11 cellular contexts compared by ENCODE assay signal in the genomic region with DNA sequence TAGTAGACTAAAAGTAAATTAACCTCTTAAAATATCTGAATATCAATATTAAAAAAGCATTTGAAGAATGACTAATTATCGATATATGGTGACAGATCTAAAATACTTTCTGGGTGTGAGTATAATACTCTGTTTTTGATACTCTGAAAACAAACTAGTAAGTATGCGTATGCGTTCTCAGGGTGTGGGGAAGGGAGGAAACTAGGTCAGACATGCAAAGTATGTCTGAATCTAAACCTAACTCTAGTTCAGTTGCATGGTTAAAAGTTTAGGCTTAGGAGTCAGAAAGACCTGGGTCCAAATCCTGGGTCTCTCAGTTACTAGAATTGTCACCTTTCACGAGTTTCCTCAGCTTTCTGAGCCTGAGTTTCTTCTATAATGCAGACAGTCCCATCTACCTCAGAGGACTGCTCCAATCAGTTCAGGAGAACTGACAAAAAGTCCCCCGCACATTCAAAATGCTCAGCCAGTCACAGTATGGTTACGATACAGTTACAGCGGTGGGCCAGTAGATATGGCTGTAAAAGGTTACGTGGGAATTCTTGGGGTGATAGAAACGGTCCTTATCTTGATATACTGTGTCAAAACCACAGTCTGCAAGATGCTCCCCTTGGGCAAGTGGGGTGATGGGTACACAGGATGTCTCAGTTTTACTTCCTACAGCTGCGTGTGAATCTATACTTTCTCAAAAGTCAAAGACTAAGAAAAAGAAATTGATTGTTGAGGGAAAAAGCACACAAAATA. TPM values are rescaled to one million over a fixed set of nuclear protein-coding genes. Genes with fewer than 3 reads are reported as not detected.
DNase-seq lines count a peak whose midpoint lies in the region; ATAC-seq and TF ChIP-seq lines count a peak whose summit lies in the region.
"Had no signal": no experiment of that assay in that cellular context is flagged by ENCODE, and none has a peak within 500 bp of the region (broad histone marks: within the 10 kb centered on the region; RNA-seq: fewer than 3 reads in every experiment).

No MANE protein-coding gene starts in this region.

- CTCF ChIA-PET in CD4-positive, alpha-beta memory T cell (lab: Charles Lee; ENCODE audit: partially characterized antibody): no interaction called here

- no peaks in the 10 kb centered on the region for H3K9me2 ChIP-seq in MM.1S (replicated peaks; ENCODE audit: insufficient read depth, low read length)

- H3K9me3 ChIP-seq in CD4-positive, alpha-beta memory T cell (ENCODE audit: control insufficient read depth in 1 of 2, low read length in 2 of 2): no peaks in the 10 kb centered on the region
- H3K9me3 ChIP-seq in Peyer's patch (no peaks in the 10 kb centered on the region), SJCRH30 (replicated peaks) (no peaks in the 10 kb centered on the region), MG63 (no peaks in the 10 kb centered on the region), MM.1S (replicated peaks; ENCODE audit: insufficient read depth, low read length) (no peaks in the 10 kb centered on the region)

- peaks cover 54% of the 10 kb centered on the region for H3K36me3 ChIP-seq in CD4-positive, alpha-beta memory T cell (ENCODE audit: insufficient read depth, low read length)
- peaks cover 0 to 89% (median 4%) of the 10 kb centered on the region in 3 donors for H3K36me3 ChIP-seq in Peyer's patch
- no peaks in the 10 kb centered on the region for H3K36me3 ChIP-seq in SJCRH30
- no peaks in the 10 kb centered on the region for H3K36me3 ChIP-seq in MG63
- no peaks in the 10 kb centered on the region for H3K36me3 ChIP-seq in MM.1S (replicated peaks; ENCODE audit: insufficient read depth, low read length)

- H3K79me2 ChIP-seq in MM.1S (ENCODE audit: low read length): no peaks in the 10 kb centered on the region

- TF ChIP-seq CTCF in Peyer's patch (IDR thresholded peaks at IDR 0.05): no peak
- TF ChIP-seq CTCF in MM.1S (IDR thresholded peaks at IDR 0.05; ENCODE audit: low read length): no peak

- H3K4me3 Mint-ChIP-seq in CD4-positive, alpha-beta memory T cell: peak overlapping the region in 7 of 8 donors; percentile 61 to 84 (median 73)
- peak overlapping the region; percentile 66 for H3K4me3 Mint-ChIP-seq in activated naive CD8-positive, alpha-beta T cell treated with anti-CD3 and anti-CD28 coated beads, Interleukin-2, amount 50 U/mL, for 24 hours

- no peaks in the 10 kb centered on the region for H3F3A ChIP-seq in MM.1S (ENCODE audit: insufficient read depth, low read length)

- ATAC-seq in GM21390 (IDR thresholded peaks at IDR 0.05; ENCODE audit: unreplicated experiment): peak; percentile 72
- ATAC-seq in activated naive CD8-positive, alpha-beta T cell treated with anti-CD3 and anti-CD28 coated beads, Interleukin-2, amount 50 U/mL, for 24 hours: peak; percentile 84

- peak overlapping the region; percentile 56 for H3K27ac ChIP-seq in CD4-positive, alpha-beta memory T cell (ENCODE audit: low read depth, low read length)
- H3K27ac ChIP-seq in Peyer's patch: peak overlapping the region in 3 of 4 donors; percentile 6 to 57 (median 45)
- H3K27ac ChIP-seq in SJCRH30: no peak overlapping the region
- H3K27ac ChIP-seq in MM.1S (ENCODE audit: low read length): no peak overlapping the region
- H3K27ac ChIP-seq: GM23248, VCaP had no signal

- TF ChIP-seq POLR2A in Peyer's patch (IDR thresholded peaks at IDR 0.05): no peak

- no peak overlapping the region for H2AFZ ChIP-seq in MM.1S (ENCODE audit: low read length)
- H2AFZ ChIP-seq: GM23248 had no signal

- no peak overlapping the region for H3K4me3 ChIP-seq in CD4-positive, alpha-beta memory T cell (ENCODE audit: low read length in 2 of 2)
- H3K4me3 ChIP-seq in Peyer's patch (no peak overlapping the region), SJCRH30 (no peak overlapping the region), MG63 (no peak overlapping the region), MM.1S (ENCODE audit: low read length) (no peak overlapping the region)
- H3K4me3 ChIP-seq: GM23248 had no signal

- no peaks in the 10 kb centered on the region for H3K9me3 Mint-ChIP-seq in CD4-positive, alpha-beta memory T cell
- H3K9me3 Mint-ChIP-seq in activated naive CD8-positive, alpha-beta T cell treated with anti-CD3 and anti-CD28 coated beads, Interleukin-2, amount 50 U/mL, for 24 hours: no peaks in the 10 kb centered on the region

- no peaks in the 10 kb centered on the region for H4K20me1 ChIP-seq in MM.1S (ENCODE audit: insufficient read depth, low read length)

- POLR2A ChIA-PET in CD4-positive, alpha-beta memory T cell (lab: Charles Lee; ENCODE audit: partially characterized antibody): interaction anchor here (1.2 to 1.3 kb wide), 4 partner anchors 12 to 93 kb away, joined by 5 to 10 read pairs (median 6); partner anchors contain the start of gene MGAT4A

- H3K27ac Mint-ChIP-seq in CD4-positive, alpha-beta memory T cell: peak overlapping the region; percentile 84 to 95 (median 94)
- peak overlapping the region; percentile 91 for H3K27ac Mint-ChIP-seq in activated naive CD8-positive, alpha-beta T cell treated with anti-CD3 and anti-CD28 coated beads, Interleukin-2, amount 50 U/mL, for 24 hours

- H3K4me1 Mint-ChIP-seq in CD4-positive, alpha-beta memory T cell: peaks cover 27 to 46% (median 38%) of the 10 kb centered on the region in 4 donors
- H3K4me1 Mint-ChIP-seq in activated naive CD8-positive, alpha-beta T cell treated with anti-CD3 and anti-CD28 coated beads, Interleukin-2, amount 50 U/mL, for 24 hours: peaks cover 31% of the 10 kb centered on the region

- no peak overlapping the region for H3K4me2 ChIP-seq in MM.1S (ENCODE audit: low read depth, low read length)

- peak; percentile 51 to 88 (median 59) for DNase-seq in CD4-positive, alpha-beta memory T cell
- peak in 2 of 3 donors; percentile 44 to 62 for DNase-seq in Peyer's patch
- peak; percentile 40 for DNase-seq in activated naive CD8-positive, alpha-beta T cell treated with anti-CD3 and anti-CD28 coated beads, Interleukin-2, amount 50 U/mL, for 24 hours
- DNase-seq in SJCRH30: no peak
- DNase-seq in NCI-H345 treated with DMSO at 0.1 percent for 48 hours (lab: John Stamatoyannopoulos, UW; ENCODE audit: unreplicated experiment): no peak
- DNase-seq in MG63: no peak
- DNase-seq in MM.1S: no peak
- DNase-seq: GM23248, NCI-H2029 had no signal

- intact Hi-C loops in CD4-positive, alpha-beta memory T cell (cut with micrococcal nuclease): loop anchor here (2.0 kb wide), 1 partner anchor 13 kb away; no protein-coding TSS in a partner anchor

- H3K36me3 Mint-ChIP-seq in CD4-positive, alpha-beta memory T cell: peaks cover 49 to 69% of the 10 kb centered on the region in 2 donors
- H3K36me3 Mint-ChIP-seq in activated naive CD8-positive, alpha-beta T cell treated with anti-CD3 and anti-CD28 coated beads, Interleukin-2, amount 50 U/mL, for 24 hours (ENCODE audit: low read depth): peaks cover 18% of the 10 kb centered on the region

- H3K27me3 ChIP-seq in CD4-positive, alpha-beta memory T cell (ENCODE audit: insufficient read depth, low read length): no peaks in the 10 kb centered on the region
- H3K27me3 ChIP-seq in Peyer's patch: no peaks in the 10 kb centered on the region
- no peaks in the 10 kb centered on the region for H3K27me3 ChIP-seq in SJCRH30
- H3K27me3 ChIP-seq in MG63: no peaks in the 10 kb centered on the region
- H3K27me3 ChIP-seq in MM.1S (replicated peaks; ENCODE audit: insufficient read depth, low read length): no peaks in the 10 kb centered on the region

- no peak overlapping the region for H3K9ac ChIP-seq in MM.1S (ENCODE audit: low read length)
- H3K9ac ChIP-seq: GM23248 had no signal

- H3K4me1 ChIP-seq in CD4-positive, alpha-beta memory T cell (ENCODE audit: insufficient read depth, low read length): peaks cover 39% of the 10 kb centered on the region
- no peaks in the 10 kb centered on the region for H3K4me1 ChIP-seq in Peyer's patch
- peaks cover 3% of the 10 kb centered on the region for H3K4me1 ChIP-seq in SJCRH30
- peaks cover 8% of the 10 kb centered on the region; the same call in 1 of the 2 replicates for H3K4me1 ChIP-seq in MM.1S (ENCODE audit: low read length)

- H3K27me3 Mint-ChIP-seq in CD4-positive, alpha-beta memory T cell: no peaks in the 10 kb centered on the region
- no peaks in the 10 kb centered on the region for H3K27me3 Mint-ChIP-seq in activated naive CD8-positive, alpha-beta T cell treated with anti-CD3 and anti-CD28 coated beads, Interleukin-2, amount 50 U/mL, for 24 hours

RNA-seq across cellular contexts. Expression of gene UNC50, which starts 29.2 kb away (rescaled TPM):
- total RNA-seq in CD4-positive, alpha-beta memory T cell: 10 to 100 TPM; 43.5 to 47.2 TPM
- polyA plus RNA-seq in CD4-positive, alpha-beta memory T cell: 10 to 100 TPM; 41.8 to 48.8 TPM
- total RNA-seq in Peyer's patch: 10 to 100 TPM; 31.1 to 51.7 (median 35.0) TPM
- 48.5 and 50.7 TPM in 2 replicates for total RNA-seq in SJCRH30 (2014; rRNA removed; shearing (Covaris generic))
- total RNA-seq in MG63 (2014; rRNA removed; shearing (Covaris generic); ENCODE audit: low replicate concordance): 31.5 and 54.3 TPM in 2 replicates

RNA-seq across cellular contexts. Expression of gene COA5, which starts 29.3 kb away (rescaled TPM):
- total RNA-seq in CD4-positive, alpha-beta memory T cell: 10 to 100 TPM; 51.3 to 52.4 TPM
- 10 to 100 TPM; 32.4 to 40.8 TPM for polyA plus RNA-seq in CD4-positive, alpha-beta memory T cell
- total RNA-seq in Peyer's patch: 10 to 100 TPM; 18.4 to 32.7 (median 27.2) TPM
- total RNA-seq in SJCRH30 (2014; rRNA removed; shearing (Covaris generic)): 33.4 and 37.6 TPM in 2 replicates
- total RNA-seq in MG63 (2014; rRNA removed; shearing (Covaris generic); ENCODE audit: low replicate concordance): 28.1 and 42.9 TPM in 2 replicates

Comparison
In these comparisons a context has a peak if more than half of its experiments do, and no peak if none do; other contexts are left out.
1. DNase-seq: peak in CD4-positive, alpha-beta memory T cell (5 of 5), Peyer's patch (2 of 3) and activated naive CD8-positive, alpha-beta T cell treated with anti-CD3 and anti-CD28 coated beads, Interleukin-2, amount 50 U/mL, for 24 hours (single experiment); none in SJCRH30 (0 of 2), NCI-H345 treated with DMSO at 0.1 percent for 48 hours (single experiment), MG63 (single experiment) and MM.1S (single experiment).
2. H3K27ac ChIP-seq: peak in CD4-positive, alpha-beta memory T cell (single experiment) and Peyer's patch (3 of 4); none in SJCRH30 (single experiment) and MM.1S (single experiment).